In the genomic region with DNA sequence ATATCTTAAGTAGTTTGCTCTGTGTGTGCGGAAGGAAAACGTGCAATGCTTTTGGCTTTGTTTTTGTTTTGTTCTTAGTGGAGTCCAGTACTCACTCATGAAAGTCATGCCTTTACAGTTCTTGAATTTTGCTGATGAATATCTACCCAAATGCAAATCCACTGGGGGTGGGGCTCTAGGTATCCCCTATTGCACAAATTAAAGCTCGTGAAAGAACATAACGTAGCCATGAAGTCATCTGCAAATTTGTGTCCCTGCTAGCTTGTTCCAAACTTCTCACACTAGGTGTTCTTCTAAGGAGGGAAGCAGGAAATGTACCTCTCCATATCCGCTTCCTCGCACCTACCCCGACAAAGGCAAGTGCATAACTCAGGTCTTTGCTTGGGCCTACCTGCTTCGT, we compare ENCODE assay signal across 17 cellular contexts.
"Had no signal": no experiment of that assay in that cellular context is flagged by ENCODE, and none has a peak within 500 bp of the region (broad histone marks: within the 10 kb centered on the region; RNA-seq: fewer than 3 reads in every experiment).

No MANE protein-coding gene starts in this region.

- H3K9me3 ChIP-seq: neutrophil, pancreas, right lobe of liver, stomach, thoracic aorta, tibial nerve, upper lobe of left lung had no signal

- H3K27ac ChIP-seq: coronary artery, neutrophil, pancreas, right lobe of liver, thoracic aorta, tibial nerve, upper lobe of left lung had no signal

- H3K27me3 ChIP-seq: neutrophil, pancreas, right lobe of liver, stomach, tibial nerve, upper lobe of left lung had no signal

- DNase-seq: dermis blood vessel endothelial cell; effector memory CD8-positive, alpha-beta T cell; natural killer cell; pancreas; retina; right lobe of liver; small intestine; stimulated activated CD4-positive, alpha-beta T cell treated with anti-CD3 and anti-CD28 coated beads, Interleukin-15, amount 100 ng/mL, for 24 hours; stimulated activated CD4-positive, alpha-beta T cell treated with anti-CD3 and anti-CD28 coated beads, Interleukin-2, amount 100 ng/mL, for 48 hours; stimulated activated naive CD4-positive, alpha-beta T cell treated with Interleukin-2 at 50 U/mL for 16 hours; stomach; upper lobe of left lung had no signal

- H3K36me3 ChIP-seq: neutrophil had no signal

- H3K4me3 ChIP-seq: coronary artery, lung, pancreas, right lobe of liver, stomach, thoracic aorta, tibial nerve, upper lobe of left lung had no signal
